29 cellular contexts compared by ENCODE assay signal in genomic region chr20:42193119-42193518, GRCh38.
"Had no signal": no experiment of that assay in that cellular context is flagged by ENCODE, and none has a peak within 500 bp of the region (broad histone marks: within the 10 kb centered on the region; RNA-seq: fewer than 3 reads in every experiment).

No MANE protein-coding gene starts in this region.

- H3K27me3 ChIP-seq: adrenal gland, SJSA1 had no signal

- FAIRE-seq: astrocyte, bronchial epithelial cell, K562, TTC549 had no signal

- H3K9me2 ChIP-seq: SK-N-SH had no signal

- H3K9ac ChIP-seq: SK-N-SH had no signal

- H3K36me3 ChIP-seq: adrenal gland, SJSA1 had no signal

- DNase-seq: activated CD4-positive, alpha-beta T cell treated with anti-CD3 and anti-CD28 coated beads for 36 hours; activated CD4-positive, alpha-beta T cell treated with anti-CD3 and anti-CD28 coated beads, Interleukin-2, amount 10 ng/mL, durations not matched to agents 7 days and 5 days; activated CD4-positive, alpha-beta T cell treated with anti-CD3 and anti-CD28 coated beads, Interleukin-2, amount 50 U/mL, for 48 hours; activated CD8-positive, alpha-beta T cell treated with anti-CD3 and anti-CD28 coated beads, Interleukin-2, amount 10 ng/mL, durations not matched to agents 7 days and 5 days; activated gamma-delta T cell treated with Interleukin-2 at 50 U/mL for 16 hours; activated naive CD4-positive, alpha-beta T cell treated with anti-CD3 and anti-CD28 coated beads for 36 hours; activated T-cell treated with anti-CD3 and anti-CD28 coated beads, Interleukin-2, amount 50 U/mL, for 24 hours; caudate nucleus; cerebellar nuclear complex; NCI-H1105; NCI-H1417 treated with DMSO at 0.1 percent for 48 hours; NCI-H187 treated with DMSO at 0.1 percent for 48 hours; NCI-H2081; NCI-H2171 treated with DMSO at 0.1 percent for 48 hours; NCI-H2227 treated with DMSO at 0.1 percent for 48 hours; NCI-H446; NCI-H510A treated with DMSO at 0.1 percent for 48 hours; SHP77 treated with DMSO at 0.1 percent for 48 hours; SK-N-SH had no signal

- ATAC-seq: activated CD4-positive, alpha-beta T cell treated with anti-CD3 and anti-CD28 coated beads for 36 hours; activated CD4-positive, CD25-positive, alpha-beta regulatory T cell treated with anti-CD3 and anti-CD28 coated beads, Interleukin-2, amount 50 U/mL, for 24 hours; activated CD8-positive, alpha-beta T cell treated with anti-CD3 and anti-CD28 coated beads, Interleukin-2, amount 10 ng/mL, durations not matched to agents 7 days and 5 days; activated naive CD4-positive, alpha-beta T cell treated with anti-CD3 and anti-CD28 coated beads, Interleukin-2, amount 50 U/mL, for 72 hours; K562; Panc1; WTC11 had no signal

- H3K27ac ChIP-seq: adrenal gland, SJSA1 had no signal

- H3K9me3 ChIP-seq: adrenal gland, SK-N-SH had no signal

- H3K4me3 ChIP-seq: adrenal gland, K562, SJSA1 had no signal

- H3K4me1 ChIP-seq: SJSA1 had no signal

- H3K4me2 ChIP-seq: SK-N-SH had no signal
